23 cellular contexts compared by ENCODE assay signal in genomic region chr2:47000679-47001075, GRCh38. TPM values are rescaled to one million over a fixed set of nuclear protein-coding genes. Genes with fewer than 3 reads are reported as not detected.
A peak's percentile ranks its signal among the peaks of the same experiment; 100 is the strongest.
DNase-seq lines count a peak whose midpoint lies in the region; ATAC-seq and TF ChIP-seq lines count a peak whose summit lies in the region.
"Had no signal": no experiment of that assay in that cellular context is flagged by ENCODE, and none has a peak within 500 bp of the region (broad histone marks: within the 10 kb centered on the region; RNA-seq: fewer than 3 reads in every experiment).

No MANE protein-coding gene starts in this region.

- H4K91ac ChIP-seq in neuronal stem cell (ENCODE audit: low read depth, low read length, poor library complexity), result no peak overlapping the region

- no peaks in the 10 kb centered on the region for H3K9me3 Mint-ChIP-seq in effector memory CD8-positive, alpha-beta T cell
- no peaks in the 10 kb centered on the region for H3K9me3 Mint-ChIP-seq in type B pancreatic cell
- no peaks in the 10 kb centered on the region for H3K9me3 Mint-ChIP-seq in WTC11
- H3K9me3 Mint-ChIP-seq: activated naive CD4-positive, alpha-beta T cell treated with anti-CD3 and anti-CD28 coated beads for 36 hours; activated T-cell treated with anti-CD3 and anti-CD28 coated beads, Interleukin-2, amount 50 U/mL, for 4 hours had no signal

- no peak overlapping the region for H2BK15ac ChIP-seq in neuronal stem cell (ENCODE audit: low read length)

- no peak for DNase-seq in left ventricle myocardium inferior
- no peak for DNase-seq in left ventricle myocardium superior
- DNase-seq in effector memory CD8-positive, alpha-beta T cell, result no peak
- no peak for DNase-seq in neuronal stem cell (ENCODE audit: low spot score)
- no peak for DNase-seq in type B pancreatic cell (ENCODE audit: extremely low spot score, unreplicated experiment)
- no peak for DNase-seq in mucosa of descending colon
- DNase-seq in OCI-M2 (lab: John Stamatoyannopoulos, UW; ENCODE audit: unreplicated experiment), result no peak
- no peak for DNase-seq in WTC11 (ENCODE audit: low spot score)
- DNase-seq: activated CD4-positive, alpha-beta T cell treated with anti-CD3 and anti-CD28 coated beads for 36 hours; activated CD8-positive, alpha-beta memory T cell treated with anti-CD3 and anti-CD28 coated beads for 24 hours; activated naive CD4-positive, alpha-beta T cell treated with anti-CD3 and anti-CD28 coated beads for 36 hours; activated T-cell treated with anti-CD3 and anti-CD28 coated beads, Interleukin-2, amount 50 U/mL, for 4 hours; aorta; Calu3; NCI-H1048; NCI-H1930; SIG-M5; spleen; stimulated activated CD4-positive, alpha-beta T cell treated with anti-CD3 and anti-CD28 coated beads, Interleukin-4, amount 100 ng/mL, for 1 hour; stimulated activated naive CD8-positive, alpha-beta T cell treated with anti-CD3 and anti-CD28 coated beads, Interleukin-15, Interleukin-2, amounts not matched to agents 100 U/mL and 50 U/mL, for 24 hours; T-helper 1 cell had no signal

- H3K4ac ChIP-seq in neuronal stem cell (ENCODE audit: low read length), result no peak overlapping the region

- WGBS in neuronal stem cell (ENCODE audit: extremely low coverage in 2 of 2, insufficient read length in 2 of 2, insufficient replicate concordance in 1 of 2), 2 donors, result no CpG with 5 or more reads among the region's 4 CpGs

- no peaks in the 10 kb centered on the region for H3K27me3 Mint-ChIP-seq in effector memory CD8-positive, alpha-beta T cell
- H3K27me3 Mint-ChIP-seq in type B pancreatic cell (no peaks in the 10 kb centered on the region), WTC11 (ENCODE audit: low read depth) (no peaks in the 10 kb centered on the region)
- H3K27me3 Mint-ChIP-seq: activated CD4-positive, alpha-beta T cell treated with anti-CD3 and anti-CD28 coated beads for 36 hours had no signal

- intact Hi-C loops in left ventricle myocardium inferior (cut with micrococcal nuclease), result no loop called here
- intact Hi-C loops in left ventricle myocardium superior (cut with micrococcal nuclease), result no loop called here
- intact Hi-C loops in mucosa of descending colon (cut with DNase I, micrococcal nuclease), result no loop called here

- peaks cover 45% of the 10 kb centered on the region for H3K4me1 ChIP-seq in left ventricle myocardium inferior
- H3K4me1 ChIP-seq in neuronal stem cell (ENCODE audit: control insufficient read depth in 2 of 2, insufficient read depth in 1 of 2, low read depth in 1 of 2, low read length in 2 of 2), result peaks cover 18 to 19% of the 10 kb centered on the region in 2 donors
- peaks cover 2% of the 10 kb centered on the region for H3K4me1 ChIP-seq in mucosa of descending colon (ENCODE audit: low read depth)

- POLR2A ChIA-PET in WTC11 (lab: Charles Lee), result no interaction called here

- CTCF ChIA-PET in WTC11 (lab: Charles Lee), result interaction anchor here (0.6 to 1.2 kb wide), 2 partner anchors 11 to 945 kb away, joined by 3 to 5 read pairs; no protein-coding TSS in a partner anchor

- no peak overlapping the region for H2BK12ac ChIP-seq in neuronal stem cell (ENCODE audit: low read length)

- H3K4me3 ChIP-seq in left ventricle myocardium inferior, result no peak overlapping the region
- H3K4me3 ChIP-seq in neuronal stem cell (ENCODE audit: low read length in 2 of 2), result no peak overlapping the region
- H3K4me3 ChIP-seq in mucosa of descending colon, result no peak overlapping the region
- H3K4me3 ChIP-seq: BLaER1 treated with 17β-estradiol and CSF1 and Interleukin-3, amounts not matched to agents 10 nM and 100 nM; left lung; spleen had no signal

- H3K4me2 ChIP-seq in neuronal stem cell (ENCODE audit: insufficient read depth, low read length, poor library complexity, severe bottlenecking), result no peak overlapping the region

- H3K27me3 ChIP-seq in left ventricle myocardium inferior (ENCODE audit: low read depth) (no peaks in the 10 kb centered on the region), neuronal stem cell (ENCODE audit: control insufficient read depth in 3 of 3, insufficient read depth in 3 of 3, low read depth in 1 of 3, low read length in 3 of 3) (no peaks in the 10 kb centered on the region)
- H3K27me3 ChIP-seq: BLaER1 treated with 17β-estradiol and CSF1 and Interleukin-3, amounts not matched to agents 10 nM and 100 nM; left lung; spleen had no signal

- no peak overlapping the region for H3K23ac ChIP-seq in neuronal stem cell (ENCODE audit: low read depth, low read length, poor library complexity)

- ATAC-seq in left ventricle myocardium superior (no peak), mucosa of descending colon (no peak), WTC11 (no peak)
- no peak for ATAC-seq in effector memory CD8-positive, alpha-beta T cell (replicated peaks)
- ATAC-seq: activated CD4-positive, alpha-beta T cell treated with anti-CD3 and anti-CD28 coated beads for 36 hours; activated T-cell treated with anti-CD3 and anti-CD28 coated beads, Interleukin-2, amount 50 U/mL, for 4 hours; left lung; stimulated activated naive CD8-positive, alpha-beta T cell treated with anti-CD3 and anti-CD28 coated beads, Interleukin-15, Interleukin-2, amounts not matched to agents 100 U/mL and 50 U/mL, for 24 hours had no signal

- H3K9me3 ChIP-seq in left ventricle myocardium inferior (replicated peaks), result no peaks in the 10 kb centered on the region
- peaks cover 0 to 13% of the 10 kb centered on the region in 2 donors for H3K9me3 ChIP-seq in neuronal stem cell (replicated peaks in 1 of 2; ENCODE audit: control insufficient read depth in 2 of 2, insufficient read depth in 1 of 2, low read depth in 1 of 2, low read length in 2 of 2)
- no peaks in the 10 kb centered on the region for H3K9me3 ChIP-seq in mucosa of descending colon
- H3K9me3 ChIP-seq: BLaER1 treated with 17β-estradiol and CSF1 and Interleukin-3, amounts not matched to agents 10 nM and 100 nM; left lung; spleen had no signal

- H3K27ac ChIP-seq in left ventricle myocardium inferior (replicated peaks) (peak overlapping the region; percentile 68), neuronal stem cell (replicated peaks; ENCODE audit: low read length) (no peak overlapping the region)
- H3K27ac ChIP-seq: left lung, spleen had no signal

- no peak overlapping the region for H3K4me3 Mint-ChIP-seq in effector memory CD8-positive, alpha-beta T cell
- H3K4me3 Mint-ChIP-seq in type B pancreatic cell, result peak overlapping the region; percentile 39
- no peak overlapping the region for H3K4me3 Mint-ChIP-seq in WTC11
- H3K4me3 Mint-ChIP-seq: activated CD4-positive, alpha-beta T cell treated with anti-CD3 and anti-CD28 coated beads for 36 hours; activated naive CD4-positive, alpha-beta T cell treated with anti-CD3 and anti-CD28 coated beads for 36 hours; activated T-cell treated with anti-CD3 and anti-CD28 coated beads, Interleukin-2, amount 50 U/mL, for 4 hours had no signal

- H2BK120ac ChIP-seq in neuronal stem cell (ENCODE audit: low read depth, low read length), result no peak overlapping the region

- H3K79me1 ChIP-seq in neuronal stem cell (ENCODE audit: low read depth, low read length), result no peaks in the 10 kb centered on the region

- peak overlapping the region; percentile 68 for H2AK5ac ChIP-seq in neuronal stem cell (ENCODE audit: low read depth, low read length)

- no peak overlapping the region for H3K14ac ChIP-seq in neuronal stem cell (ENCODE audit: low read length)

- peaks cover 22% of the 10 kb centered on the region for H3K36me3 ChIP-seq in left ventricle myocardium inferior
- peaks cover 5 to 15% of the 10 kb centered on the region in 2 donors for H3K36me3 ChIP-seq in neuronal stem cell (replicated peaks in 1 of 2; ENCODE audit: control insufficient read depth in 2 of 2, insufficient read depth in 2 of 2, low read length in 2 of 2)
- H3K36me3 ChIP-seq in mucosa of descending colon (ENCODE audit: low read depth), result no peaks in the 10 kb centered on the region

- no peak overlapping the region for H2AFZ ChIP-seq in neuronal stem cell (ENCODE audit: low read length)

- no peak overlapping the region for H4K8ac ChIP-seq in neuronal stem cell (ENCODE audit: low read depth, low read length)

- H3K18ac ChIP-seq in neuronal stem cell (ENCODE audit: low read length), result peak overlapping the region; percentile 49

- H3K4me1 Mint-ChIP-seq in effector memory CD8-positive, alpha-beta T cell (ENCODE audit: low read depth in 2 of 2), result peaks cover 0 to 10% of the 10 kb centered on the region in 2 donors
- H3K4me1 Mint-ChIP-seq in type B pancreatic cell (ENCODE audit: unreplicated experiment) (peaks cover 33% of the 10 kb centered on the region), WTC11 (peaks cover 16% of the 10 kb centered on the region)
- H3K4me1 Mint-ChIP-seq: activated CD4-positive, alpha-beta T cell treated with anti-CD3 and anti-CD28 coated beads for 36 hours had no signal

- TF ChIP-seq CTCF in left ventricle myocardium inferior (IDR thresholded peaks at IDR 0.05; ENCODE audit: borderline replicate concordance), result no peak
- TF ChIP-seq CTCF in type B pancreatic cell (conservative IDR thresholded peaks at IDR 0.05), result no peak
- TF ChIP-seq CTCF in mucosa of descending colon (IDR thresholded peaks at IDR 0.05), result no peak
- no peak for TF ChIP-seq CTCF in WTC11 (IDR thresholded peaks at IDR 0.05)

- H3K9ac ChIP-seq in neuronal stem cell (ENCODE audit: low read depth, low read length, poor library complexity), result no peak overlapping the region

- H3K27ac Mint-ChIP-seq in effector memory CD8-positive, alpha-beta T cell, result peak overlapping the region; percentile 26 to 42
- H3K27ac Mint-ChIP-seq in type B pancreatic cell, result no peak overlapping the region
- H3K27ac Mint-ChIP-seq in WTC11, result no peak overlapping the region
- H3K27ac Mint-ChIP-seq: activated CD4-positive, alpha-beta T cell treated with anti-CD3 and anti-CD28 coated beads for 36 hours; activated naive CD4-positive, alpha-beta T cell treated with anti-CD3 and anti-CD28 coated beads for 36 hours had no signal

- H3K36me3 Mint-ChIP-seq in effector memory CD8-positive, alpha-beta T cell (ENCODE audit: insufficient read depth), result peaks cover 24% of the 10 kb centered on the region
- H3K36me3 Mint-ChIP-seq in type B pancreatic cell (peaks cover 14% of the 10 kb centered on the region), WTC11 (peaks cover 12% of the 10 kb centered on the region)

- H2BK5ac ChIP-seq in neuronal stem cell (ENCODE audit: low read length), result no peak overlapping the region

TF ChIP-seq in WTC11, 78 proteins besides CTCF, POLR2A, EP300 and RAD21 (continues in another document):
- TF ChIP-seq NFATC4 (CRISPR knock-in tag; IDR thresholded peaks at IDR 0.05), result no peak

RNA-seq across cellular contexts. Expression of gene TTC7A, which starts 59.7 kb away (rescaled TPM):
- 8.2 TPM for total RNA-seq in left ventricle myocardium inferior
- 8.5 TPM for total RNA-seq in left ventricle myocardium superior
- 12.6 TPM for polyA plus RNA-seq in neuronal stem cell (2013, experiment 1 of 2)
- polyA plus RNA-seq in neuronal stem cell (2013, experiment 2 of 2), result 12.6 TPM
- 15.9 and 19.8 TPM in 2 replicates for total RNA-seq in type B pancreatic cell (ENCODE audit: low replicate concordance)
- 10 to 100 TPM; 26.4 to 36.3 (median 34.5) TPM for total RNA-seq in mucosa of descending colon
- 12.3 to 17.4 TPM (median 12.8 TPM) in 3 replicates for total RNA-seq in WTC11 (2021)

Comparison
In these comparisons a context has a peak if more than half of its experiments do, and no peak if none do; other contexts are left out.
1. H3K27ac Mint-ChIP-seq: peak in effector memory CD8-positive, alpha-beta T cell (2 of 2); none in type B pancreatic cell (single experiment) and WTC11 (single experiment).